8 cellular contexts compared by ENCODE assay signal in the genomic region with DNA sequence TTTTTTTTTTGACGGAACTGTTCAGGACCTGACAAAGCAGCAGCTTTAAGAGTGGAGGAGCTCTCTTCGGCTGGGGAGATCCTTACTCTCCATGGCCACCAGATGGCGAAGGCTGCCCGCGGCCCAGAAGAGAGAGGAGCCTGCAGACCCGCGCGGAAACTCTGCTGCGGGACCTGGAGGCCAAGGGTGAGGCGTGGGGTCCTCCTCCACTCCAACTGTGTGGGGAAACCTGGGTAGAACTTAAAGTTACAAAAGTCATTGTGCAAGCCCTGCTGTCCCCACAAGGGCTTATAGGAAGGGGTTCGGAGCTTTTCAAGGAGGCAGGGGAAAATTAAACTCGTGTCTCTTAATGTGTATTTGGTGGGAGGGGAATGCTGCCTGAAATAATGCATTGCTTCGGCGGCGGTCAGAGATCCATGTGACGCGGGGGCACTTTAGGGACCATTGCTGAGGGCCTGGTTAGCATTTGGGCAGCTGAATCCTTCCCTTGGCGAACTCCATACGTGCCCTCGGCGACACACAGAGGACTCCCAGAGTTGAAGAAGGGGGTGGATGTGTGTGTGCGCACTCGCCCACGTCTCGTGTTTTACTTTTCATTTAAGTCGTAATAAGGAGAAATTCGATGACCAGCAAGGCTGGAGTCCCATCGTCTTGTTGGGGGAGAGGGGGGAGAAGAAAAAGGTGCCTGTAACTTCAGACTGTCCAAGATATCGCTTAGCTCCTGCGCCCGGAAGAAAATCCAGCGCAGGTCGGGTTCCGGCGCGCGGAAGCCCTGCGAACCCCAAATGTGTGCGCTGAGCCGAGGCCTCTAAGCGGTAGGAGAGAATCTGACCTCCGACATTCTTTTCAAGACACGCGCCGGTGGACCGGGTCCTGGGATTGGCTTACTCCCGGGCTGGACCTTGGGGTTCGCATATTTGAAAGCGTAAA. TPM values are rescaled to one million over a fixed set of nuclear protein-coding genes. Genes with fewer than 3 reads are reported as not detected.
DNase-seq lines count a peak whose midpoint lies in the region; ATAC-seq, FAIRE-seq and TF ChIP-seq lines count a peak whose summit lies in the region.

No MANE protein-coding gene starts in this region.

- no peak for FAIRE-seq in frontal cortex (lab: Jason Lieb, UNC)

- peak; percentile 98 for ATAC-seq in GM21528 (IDR thresholded peaks at IDR 0.05; ENCODE audit: low FRiP score, unreplicated experiment)

- peaks cover 7% of the 10 kb centered on the region for H3K4me1 ChIP-seq in testis

- H3K36me3 ChIP-seq in testis (ENCODE audit: low read depth, missing control alignments), result no peaks in the 10 kb centered on the region

- peak overlapping the region in 1 of 2 donors; percentile 25 for H3K27ac ChIP-seq in testis

- peak overlapping the region; percentile 51 to 55 for H3K4me3 ChIP-seq in testis

- no peaks in the 10 kb centered on the region for H3K27me3 ChIP-seq in testis

- DNase-seq in DMS53 treated with DMSO at 0.1 percent for 48 hours (lab: John Stamatoyannopoulos, UW; ENCODE audit: unreplicated experiment) (peak; percentile 47), HuH-7 (ENCODE audit: low spot score) (peak; percentile 96), SIG-M5 (lab: John Stamatoyannopoulos, UW) (peak; percentile 38), frontal cortex (ENCODE audit: low spot score in 2 of 2) (peak; percentile 70 to 80), nucleus accumbens (lab: John Stamatoyannopoulos, UW) (peak in 47 of 56 donors; percentile 10 to 81 (median 35)), testis (peak; percentile 82)
- peak; percentile 37 to 73 (median 53) for DNase-seq in activated naive CD4-positive, alpha-beta T cell (lab: John Stamatoyannopoulos, UW)

- 0 to 1% methylated on average over 47 to 49 of the region's 49 CpGs for WGBS in testis, 2 donors

- no peaks in the 10 kb centered on the region for H3K9me3 ChIP-seq in testis

- intact Hi-C loops in testis (cut with DNase I; ENCODE audit: low total_unique reads), result loop anchor here (5.0 kb wide), 2 partner anchors 615 to 635 kb away; partner anchors contain the start of genes AZI2 and ZCWPW2

- peak; percentile 50 to 71 (median 62) for TF ChIP-seq CTCF in testis (IDR thresholded peaks at IDR 0.05)

- TF ChIP-seq POLR2A in testis (IDR thresholded peaks at IDR 0.05), result no peak

RNA-seq across cellular contexts. Expression of gene EOMES, which starts 9.7 kb away (rescaled TPM):
- total RNA-seq in frontal cortex, result 6.9 TPM
- under 1 TPM; 0.71 to 0.93 TPM for total RNA-seq in testis
- 0.84 TPM for polyA plus RNA-seq in testis (ENCODE audit: insufficient read depth, low read depth, low replicate concordance)

Comparison
In these comparisons a context has a peak if more than half of its experiments do, and no peak if none do; other contexts are left out.
1. DNase-seq: peak in every context shown above with its lines; median percentile 96 in HuH-7; 82 in testis; 75 in frontal cortex; 53 in activated naive CD4-positive, alpha-beta T cell; 47 in DMS53 treated with DMSO at 0.1 percent for 48 hours; 38 in SIG-M5; 35 in nucleus accumbens.